ENCODE assay signal across 1 cellular context in genomic region chr10:102152545-102152890, GRCh38.
TF ChIP-seq lines count a peak whose summit lies in the region.

No MANE protein-coding gene starts in this region.

TF ChIP-seq in HepG2, 621 proteins besides CTCF, POLR2A, EP300 and RAD21 (continues in another document):
- TF ChIP-seq TIGD3 (CRISPR knock-in tag; IDR thresholded peaks at IDR 0.05; ENCODE audit: borderline replicate concordance) (no peak), ZNF138 (CRISPR knock-in tag; IDR thresholded peaks at IDR 0.05; ENCODE audit: low read depth) (no peak), REPIN1 (CRISPR knock-in tag; IDR thresholded peaks at IDR 0.05; ENCODE audit: borderline replicate concordance, low read depth) (no peak), HDAC1 (CRISPR knock-in tag; IDR thresholded peaks at IDR 0.05) (peak; percentile 75), MLX (CRISPR knock-in tag; IDR thresholded peaks at IDR 0.05) (no peak), CSRNP2 (CRISPR knock-in tag; conservative IDR thresholded peaks at IDR 0.05; ENCODE audit: low read depth) (no peak), ZNF382 (CRISPR knock-in tag; IDR thresholded peaks at IDR 0.05; ENCODE audit: borderline replicate concordance) (no peak), THAP9 (CRISPR knock-in tag; IDR thresholded peaks at IDR 0.05; ENCODE audit: borderline replicate concordance) (0 out of 2 replicates have a peak, but pooled peaks have one; percentile 8), ZNF598 (CRISPR knock-in tag; IDR thresholded peaks at IDR 0.05; ENCODE audit: borderline replicate concordance) (peak; percentile 51; the same call in 1 of the 2 replicates), IRF2 (CRISPR knock-in tag; IDR thresholded peaks at IDR 0.05) (no peak), ZNF652 (CRISPR knock-in tag; IDR thresholded peaks at IDR 0.05; ENCODE audit: borderline replicate concordance, low read depth) (no peak), SAFB2 (CRISPR knock-in tag; IDR thresholded peaks at IDR 0.05; ENCODE audit: borderline replicate concordance, low read depth) (0 out of 2 replicates have a peak, but pooled peaks have one; percentile 48), TOPORS (CRISPR knock-in tag; IDR thresholded peaks at IDR 0.05) (no peak), RFX3 (CRISPR knock-in tag; IDR thresholded peaks at IDR 0.05) (no peak), ZNF816 (CRISPR knock-in tag; IDR thresholded peaks at IDR 0.05; ENCODE audit: borderline replicate concordance) (no peak), MXD1 (CRISPR knock-in tag; IDR thresholded peaks at IDR 0.05) (no peak; the same call in 1 of the 2 replicates), ZNF547 (CRISPR knock-in tag; IDR thresholded peaks at IDR 0.05) (peak; percentile 76), ZNF709 (CRISPR knock-in tag; IDR thresholded peaks at IDR 0.05) (no peak), MXD4 (CRISPR knock-in tag; IDR thresholded peaks at IDR 0.05) (peak; percentile 52; the same call in 1 of the 2 replicates), ZBTB25 (CRISPR knock-in tag; IDR thresholded peaks at IDR 0.05) (no peak; the same call in 1 of the 2 replicates), YEATS4 (CRISPR knock-in tag; IDR thresholded peaks at IDR 0.05; ENCODE audit: borderline replicate concordance) (peak; percentile 79), PBX3 (CRISPR knock-in tag; IDR thresholded peaks at IDR 0.05; ENCODE audit: borderline replicate concordance) (no peak), TAF1 (CRISPR knock-in tag; IDR thresholded peaks at IDR 0.05) (0 out of 2 replicates have a peak, but pooled peaks have one; percentile 45), RORA (CRISPR knock-in tag; IDR thresholded peaks at IDR 0.05) (no peak), BORCS8-MEF2B (CRISPR knock-in tag; IDR thresholded peaks at IDR 0.05) (no peak), MYC (CRISPR knock-in tag; IDR thresholded peaks at IDR 0.05; ENCODE audit: borderline replicate concordance) (peak; percentile 87; the same call in 1 of the 2 replicates), IKZF5 (CRISPR knock-in tag; IDR thresholded peaks at IDR 0.05) (no peak), ZNF354B (CRISPR knock-in tag; IDR thresholded peaks at IDR 0.05) (no peak), CBFB (CRISPR knock-in tag; IDR thresholded peaks at IDR 0.05) (no peak), BRD4 (CRISPR knock-in tag; IDR thresholded peaks at IDR 0.05) (no peak; the same call in 1 of the 2 replicates), ZNF879 (CRISPR knock-in tag; IDR thresholded peaks at IDR 0.05) (no peak), IKZF4 (CRISPR knock-in tag; IDR thresholded peaks at IDR 0.05; ENCODE audit: borderline replicate concordance, low read depth, not compliant biosample characterization) (no peak), ZNF574 (CRISPR knock-in tag; IDR thresholded peaks at IDR 0.05) (no peak), ZNF670 (CRISPR knock-in tag; IDR thresholded peaks at IDR 0.05; ENCODE audit: borderline replicate concordance) (no peak), ZNF7 (CRISPR knock-in tag; IDR thresholded peaks at IDR 0.05) (no peak), HCFC1 (IDR thresholded peaks at IDR 0.05; ENCODE audit: low read depth, low read length) (no peak), POLR2AphosphoS2 (IDR thresholded peaks at IDR 0.05; ENCODE audit: low read depth, low read length) (no peak; the same call in 1 of the 2 replicates), ZNF580 (CRISPR knock-in tag; IDR thresholded peaks at IDR 0.05; ENCODE audit: borderline replicate concordance, low read depth) (peak; percentile 1; the same call in 1 of the 2 replicates), ZNF691 (CRISPR knock-in tag; IDR thresholded peaks at IDR 0.05; ENCODE audit: borderline replicate concordance, low read depth) (no peak), LRRFIP1 (CRISPR knock-in tag; conservative IDR thresholded peaks at IDR 0.05) (no peak), RFX5 (IDR thresholded peaks at IDR 0.05; ENCODE audit: low read depth, low read length) (no peak), ZNF841 (CRISPR knock-in tag; IDR thresholded peaks at IDR 0.05; ENCODE audit: borderline replicate concordance) (no peak), NFATC3 (CRISPR knock-in tag; IDR thresholded peaks at IDR 0.05) (peak; percentile 89), ZNF678 (CRISPR knock-in tag; IDR thresholded peaks at IDR 0.05) (no peak), MBD4 (IDR thresholded peaks at IDR 0.05; ENCODE audit: borderline replicate concordance, low read length) (no peak)
